Comparison of ENCODE assay signal across 5 cellular contexts in genomic region chr7:140418156-140418472, GRCh38. TPM values are rescaled to one million over a fixed set of nuclear protein-coding genes. Genes with fewer than 3 reads are reported as not detected.
"Had no signal": no experiment of that assay in that cellular context is flagged by ENCODE, and none has a peak within 500 bp of the region (broad histone marks: within the 10 kb centered on the region; RNA-seq: fewer than 3 reads in every experiment).

No MANE protein-coding gene starts in this region.

RNA-seq across cellular contexts. Expression of gene RAB19, which starts 14.3 kb away (rescaled TPM):
- total RNA-seq: bronchial epithelial cell, esophagus muscularis mucosa, frontal cortex, thoracic aorta had no signal
- polyA plus RNA-seq: spleen had no signal
